Comparison of ENCODE assay signal across 12 cellular contexts in the genomic region with DNA sequence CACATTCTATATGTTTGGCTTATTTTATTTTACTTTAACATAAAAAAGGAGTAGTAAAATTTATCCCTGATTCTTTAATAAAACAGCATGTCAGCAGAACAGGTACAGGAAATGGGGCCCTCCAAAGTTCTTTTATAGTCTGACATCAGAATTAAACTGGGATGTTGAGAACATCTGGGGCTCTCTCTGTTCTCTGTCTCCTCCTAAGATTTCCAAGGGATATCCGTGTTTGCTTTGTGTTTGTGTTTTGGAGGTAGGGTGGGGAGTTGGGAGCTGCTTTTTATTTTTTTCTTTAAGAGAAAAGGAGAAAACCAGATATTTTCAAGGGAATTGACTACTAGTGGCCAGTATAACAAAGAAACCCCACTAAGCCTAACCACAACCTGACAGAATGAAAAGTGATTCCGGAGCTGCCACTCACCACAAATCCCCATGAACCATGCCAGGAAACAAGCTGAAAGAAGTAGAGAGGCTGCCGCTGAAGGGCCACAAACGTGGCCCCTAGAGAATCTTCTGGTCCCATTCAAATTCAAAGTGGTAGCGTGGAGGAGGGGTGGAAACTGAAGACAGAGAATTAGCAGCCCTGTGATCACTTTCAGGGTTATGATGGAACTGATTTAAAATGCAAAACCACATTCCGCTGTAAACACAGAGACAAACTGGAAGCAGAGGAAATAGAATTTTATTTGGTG.
A peak's percentile ranks its signal among the peaks of the same experiment; 100 is the strongest.
DNase-seq lines count a peak whose midpoint lies in the region; ATAC-seq, FAIRE-seq and TF ChIP-seq lines count a peak whose summit lies in the region.
"Had no signal": no experiment of that assay in that cellular context is flagged by ENCODE, and none has a peak within 500 bp of the region (broad histone marks: within the 10 kb centered on the region; RNA-seq: fewer than 3 reads in every experiment).

No MANE protein-coding gene starts in this region.

- POLR2A ChIA-PET in GM12878 (lab: Charles Lee), result no interaction called here

- peak overlapping the region; percentile 85 for H2BK120ac ChIP-seq in mesenchymal stem cell (ENCODE audit: low read depth, low read length)

- 15% methylated on average over 6 of the region's 6 CpGs for WGBS in GM12878 (ENCODE audit: insufficient coverage, insufficient replicate concordance, low lambda C conversion rate, missing lambda C conversion rate)
- WGBS in mesenchymal stem cell, result 23% methylated on average over 6 of the region's 6 CpGs

- H3K9ac ChIP-seq in GM12878 (ENCODE audit: control insufficient read depth, insufficient read depth, low read length) (no peak overlapping the region), mesenchymal stem cell (ENCODE audit: low read length) (no peak overlapping the region)

- no peak overlapping the region for H3K23ac ChIP-seq in mesenchymal stem cell (ENCODE audit: low read length in 2 of 2)

- H2AK5ac ChIP-seq in mesenchymal stem cell (ENCODE audit: low read length, severe bottlenecking), result peak overlapping the region; percentile 42

- no peak for FAIRE-seq in GM12878 (lab: Jason Lieb, UNC)

- RAD21 ChIA-PET in GM12878 (lab: Charles Lee; ENCODE audit: unreplicated experiment), result no interaction called here

- no peak overlapping the region for H2AFZ ChIP-seq in GM12878 (ENCODE audit: control insufficient read depth, low read depth, low read length)
- H2AFZ ChIP-seq in mesenchymal stem cell (ENCODE audit: low read depth, low read length), result no peak overlapping the region

- peak overlapping the region in 1 of 2 experiments; percentile 84 for H2BK12ac ChIP-seq in mesenchymal stem cell (ENCODE audit: low read length in 2 of 2)

- H4K20me1 ChIP-seq in GM12878 (ENCODE audit: control insufficient read depth, insufficient read depth), result no peaks in the 10 kb centered on the region

- H2BK15ac ChIP-seq in mesenchymal stem cell (ENCODE audit: low read depth, poor library complexity, severe bottlenecking), result no peak overlapping the region

- no peak for TF ChIP-seq CTCF in GM12878 (IDR thresholded peaks at IDR 0.05 in 2 of 3, conservative IDR thresholded peaks at IDR 0.05 in 1 of 3; ENCODE audit: control insufficient read depth in 2 of 3, extremely low read depth in 1 of 3, insufficient read depth in 1 of 3, low read depth in 3 of 3, low read length in 3 of 3)

- H3K4me2 ChIP-seq in GM12878 (ENCODE audit: control insufficient read depth, insufficient read depth), result no peak overlapping the region
- H3K4me2 ChIP-seq in mesenchymal stem cell (ENCODE audit: low read length, poor library complexity, severe bottlenecking), result no peak overlapping the region

- H3K4me1 ChIP-seq in GM12878 (ENCODE audit: control insufficient read depth, insufficient read depth, low read length), result no peaks in the 10 kb centered on the region
- peaks cover 2% of the 10 kb centered on the region for H3K4me1 ChIP-seq in mesenchymal stem cell (ENCODE audit: control insufficient read depth, insufficient read depth, low read depth, low read length)

- H3K36me3 ChIP-seq in GM12878 (ENCODE audit: control insufficient read depth in 2 of 2, insufficient read depth in 2 of 2, low read length in 1 of 2), result no peaks in the 10 kb centered on the region
- no peaks in the 10 kb centered on the region for H3K36me3 ChIP-seq in mesenchymal stem cell (ENCODE audit: control insufficient read depth in 1 of 2, insufficient read depth in 2 of 2, low read depth in 1 of 2, low read length in 2 of 2)
- H3K36me3 ChIP-seq: brain microvascular endothelial cell had no signal

- H3K18ac ChIP-seq in mesenchymal stem cell (ENCODE audit: low read depth in 1 of 2, low read length in 2 of 2), result peak overlapping the region; percentile 24 to 62

- H4K8ac ChIP-seq in mesenchymal stem cell (ENCODE audit: low read length), result no peak overlapping the region

- H3K79me1 ChIP-seq in mesenchymal stem cell (replicated peaks; ENCODE audit: low read length, poor library complexity, severe bottlenecking), result no peaks in the 10 kb centered on the region

- DNase-seq in GM12878 (ENCODE audit: low read depth, low spot score) (peak; percentile 12), mesenchymal stem cell (peak; percentile 50), DMS153 (lab: John Stamatoyannopoulos, UW) (no peak), erythroblast (lab: John Stamatoyannopoulos, UW) (no peak), NCI-H2029 treated with DMSO at 0.1 percent for 48 hours (lab: John Stamatoyannopoulos, UW) (no peak)
- DNase-seq: activated CD4-positive, alpha-beta T cell treated with anti-CD3 and anti-CD28 coated beads for 36 hours; brain microvascular endothelial cell; hippocampal formation; NCI-H1105 treated with DMSO at 0.1 percent for 48 hours had no signal

- no peak for TF ChIP-seq RAD21 in GM12878 (IDR thresholded peaks at IDR 0.05; ENCODE audit: insufficient read depth, low read depth, low read length)

- no peak overlapping the region for H4K91ac ChIP-seq in mesenchymal stem cell (ENCODE audit: low read length)

- SMC1A ChIA-PET in GM12878 (lab: Charles Lee; ENCODE audit: uncharacterized antibody, unreplicated experiment), result no interaction called here

- H3K4me3 ChIP-seq in GM12878, result no peak overlapping the region
- H3K4me3 ChIP-seq in mesenchymal stem cell (ENCODE audit: insufficient read depth in 1 of 2, low read depth in 1 of 2, low read length in 2 of 2), result no peak overlapping the region

- intact Hi-C loops in GM12878 (cut with micrococcal nuclease; ENCODE audit: unreplicated experiment), result loop anchor here (5.0 kb wide), 1 partner anchor 116 kb away; no protein-coding TSS in a partner anchor

- ATAC-seq in GM18511 (IDR thresholded peaks at IDR 0.05; ENCODE audit: unreplicated experiment) (peak; percentile 70), HG02885 (IDR thresholded peaks at IDR 0.05; ENCODE audit: poor library complexity, unreplicated experiment) (peak; percentile 58), GM12878 (peak; percentile 49; the same call in 2 of the 3 replicates), HG02588 (IDR thresholded peaks at IDR 0.05; ENCODE audit: unreplicated experiment) (no peak)
- ATAC-seq: activated CD4-positive, alpha-beta T cell treated with anti-CD3 and anti-CD28 coated beads for 36 hours had no signal

- H3K4ac ChIP-seq in mesenchymal stem cell (ENCODE audit: low read depth in 1 of 2, low read length in 2 of 2), result peak overlapping the region in 1 of 2 experiments; percentile 80

- H3K27me3 ChIP-seq in GM12878 (replicated peaks in 1 of 2; ENCODE audit: control insufficient read depth in 2 of 2, insufficient read depth in 2 of 2, low read length in 1 of 2) (no peaks in the 10 kb centered on the region; a peak in 1 of 4 replicates), mesenchymal stem cell (ENCODE audit: control insufficient read depth in 1 of 2, insufficient read depth in 1 of 2, low read length in 2 of 2) (no peaks in the 10 kb centered on the region)
- H3K27me3 ChIP-seq: brain microvascular endothelial cell had no signal

- no peaks in the 10 kb centered on the region for H3K79me2 ChIP-seq in GM12878 (ENCODE audit: control insufficient read depth, insufficient read depth, low read length)

- H3K9me3 ChIP-seq in GM12878 (replicated peaks; ENCODE audit: control insufficient read depth, insufficient read depth, low read length), result no peaks in the 10 kb centered on the region
- no peaks in the 10 kb centered on the region for H3K9me3 ChIP-seq in mesenchymal stem cell (ENCODE audit: control insufficient read depth, low read length)

- no peak overlapping the region for H3K27ac ChIP-seq in GM12878 (ENCODE audit: control insufficient read depth, insufficient read depth)
- H3K27ac ChIP-seq in mesenchymal stem cell (ENCODE audit: low read length, poor library complexity, severe bottlenecking), result no peak overlapping the region
- H3K27ac ChIP-seq: brain microvascular endothelial cell had no signal

- H2BK5ac ChIP-seq in mesenchymal stem cell (ENCODE audit: low read depth, low read length, poor library complexity, severe bottlenecking), result no peak overlapping the region

- CTCF ChIA-PET in GM12878 (lab: Yijun Ruan, JAX), result no interaction called here

- H3K14ac ChIP-seq in mesenchymal stem cell (ENCODE audit: low read length in 2 of 2), result no peak overlapping the region

- no peak for TF ChIP-seq POLR2A in GM12878 (IDR thresholded peaks at IDR 0.05; ENCODE audit: low read depth, low read length)
- no peak for TF ChIP-seq POLR2A in erythroblast (IDR thresholded peaks at IDR 0.05; ENCODE audit: low read length)

- TF ChIP-seq EP300 in GM12878 (IDR thresholded peaks at IDR 0.05; ENCODE audit: borderline replicate concordance in 1 of 2, control insufficient read depth in 1 of 2, low read depth in 2 of 2, low read length in 2 of 2), result no peak

- in situ Hi-C loops in GM12878 (cut with MboI), result no loop called here

- no TSS peak for BruUV-seq in GM12878 (replicated peaks; lab: Mats Ljungman, UMichigan)

TF ChIP-seq in GM12878, 131 proteins besides CTCF, POLR2A, EP300 and RAD21 (continues in another document):
- TF ChIP-seq, protein P1, sequence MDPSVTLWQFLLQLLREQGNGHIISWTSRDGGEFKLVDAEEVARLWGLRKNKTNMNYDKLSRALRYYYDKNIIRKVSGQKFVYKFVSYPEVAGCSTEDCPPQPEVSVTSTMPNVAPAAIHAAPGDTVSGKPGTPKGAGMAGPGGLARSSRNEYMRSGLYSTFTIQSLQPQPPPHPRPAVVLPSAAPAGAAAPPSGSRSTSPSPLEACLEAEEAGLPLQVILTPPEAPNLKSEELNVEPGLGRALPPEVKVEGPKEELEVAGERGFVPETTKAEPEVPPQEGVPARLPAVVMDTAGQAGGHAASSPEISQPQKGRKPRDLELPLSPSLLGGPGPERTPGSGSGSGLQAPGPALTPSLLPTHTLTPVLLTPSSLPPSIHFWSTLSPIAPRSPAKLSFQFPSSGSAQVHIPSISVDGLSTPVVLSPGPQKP (IDR thresholded peaks at IDR 0.05; ENCODE audit: low read depth, low read length), result no peak
- TF ChIP-seq, protein P2, sequence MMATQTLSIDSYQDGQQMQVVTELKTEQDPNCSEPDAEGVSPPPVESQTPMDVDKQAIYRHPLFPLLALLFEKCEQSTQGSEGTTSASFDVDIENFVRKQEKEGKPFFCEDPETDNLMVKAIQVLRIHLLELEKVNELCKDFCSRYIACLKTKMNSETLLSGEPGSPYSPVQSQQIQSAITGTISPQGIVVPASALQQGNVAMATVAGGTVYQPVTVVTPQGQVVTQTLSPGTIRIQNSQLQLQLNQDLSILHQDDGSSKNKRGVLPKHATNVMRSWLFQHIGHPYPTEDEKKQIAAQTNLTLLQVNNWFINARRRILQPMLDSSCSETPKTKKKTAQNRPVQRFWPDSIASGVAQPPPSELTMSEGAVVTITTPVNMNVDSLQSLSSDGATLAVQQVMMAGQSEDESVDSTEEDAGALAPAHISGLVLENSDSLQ (IDR thresholded peaks at IDR 0.05), result peak; percentile 60
- TF ChIP-seq ZNF622 (IDR thresholded peaks at IDR 0.05), result no peak

Comparison
In these comparisons a context has a peak if more than half of its experiments do, and no peak if none do; other contexts are left out.
1. DNase-seq: peak in GM12878 (single experiment) and mesenchymal stem cell (single experiment); none in DMS153 (single experiment), erythroblast (0 of 2) and NCI-H2029 treated with DMSO at 0.1 percent for 48 hours (single experiment).